In the genomic region with DNA sequence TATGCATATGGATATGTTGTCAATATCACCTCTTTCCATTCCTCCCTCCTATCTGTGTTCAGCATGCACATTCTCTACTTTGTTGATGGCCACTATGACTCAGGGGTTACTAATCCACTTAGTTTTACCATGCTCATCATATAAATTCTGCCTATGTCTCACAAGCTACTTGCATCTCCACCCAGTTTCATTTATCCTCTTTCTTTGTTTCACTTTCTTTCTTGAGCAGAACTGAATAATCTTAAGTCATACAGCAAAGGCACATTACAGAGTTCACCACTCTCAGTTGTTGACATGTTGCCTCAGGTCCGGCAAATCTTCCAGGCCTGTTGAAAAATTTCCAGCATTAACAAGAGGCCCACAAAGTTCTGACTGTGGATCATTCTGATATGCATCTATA, we compare ENCODE assay signal across 8 cellular contexts.
A peak's percentile ranks its signal among the peaks of the same experiment; 100 is the strongest.
DNase-seq lines count a peak whose midpoint lies in the region; ATAC-seq and TF ChIP-seq lines count a peak whose summit lies in the region.

No MANE protein-coding gene starts in this region.

- DNase-seq in SW480 (ENCODE audit: low spot score) = peak; percentile 63
- DNase-seq in fibroblast of lung (ENCODE audit: low read depth in 2 of 2) = peak; percentile 87 to 92
- peak in 1 of 2 donors; percentile 55 for DNase-seq in stimulated activated effector memory CD8-positive, alpha-beta T cell treated with anti-CD3 and anti-CD28 coated beads, Interleukin-12 subunit alpha, Interleukin-12 subunit beta, amount 100 ng/mL, for 72 hours (ENCODE audit: low spot score in 2 of 2)
- DNase-seq in NCI-H2171 treated with DMSO at 0.1 percent for 48 hours (lab: John Stamatoyannopoulos, UW) = no peak
- no peak for DNase-seq in HAP-1 (ENCODE audit: low spot score in 2 of 2)

- H3K27ac Mint-ChIP-seq in stimulated activated effector memory CD8-positive, alpha-beta T cell treated with anti-CD3 and anti-CD28 coated beads, Interleukin-12 subunit alpha, Interleukin-12 subunit beta, amount 100 ng/mL, for 72 hours = peak overlapping the region; percentile 60

- peaks cover 29% of the 10 kb centered on the region for H3K4me1 Mint-ChIP-seq in stimulated activated effector memory CD8-positive, alpha-beta T cell treated with anti-CD3 and anti-CD28 coated beads, Interleukin-12 subunit alpha, Interleukin-12 subunit beta, amount 100 ng/mL, for 72 hours

- in situ Hi-C loops in HAP-1 (cut with MboI; ENCODE audit: low sequenced_read_pairs) = no loop called here

- peaks cover 28 to 35% (median 32%) of the 10 kb centered on the region in 10 experiments for H3K4me1 ChIP-seq in BLaER1 treated with 17β-estradiol and CSF1 and Interleukin-3, amounts not matched to agents 10 nM and 100 nM
- H3K4me1 ChIP-seq in fibroblast of lung (ENCODE audit: control insufficient read depth, extremely low read depth, insufficient read depth, low read length) (peaks cover 9% of the 10 kb centered on the region), HAP-1 (no peaks in the 10 kb centered on the region)

- H3K79me2 ChIP-seq in fibroblast of lung (ENCODE audit: control insufficient read depth, insufficient read depth, low read length) = no peaks in the 10 kb centered on the region

- TF ChIP-seq CTCF in fibroblast of lung (conservative IDR thresholded peaks at IDR 0.05 in 1 of 2, IDR thresholded peaks at IDR 0.05 in 1 of 2; ENCODE audit: low read depth in 1 of 2, low read length in 2 of 2) = no peak

- H3K4me3 ChIP-seq in BLaER1 treated with 17β-estradiol and CSF1 and Interleukin-3, amounts not matched to agents 10 nM and 100 nM = peak overlapping the region in 3 of 10 experiments; percentile 13 to 35 (median 18); a peak in 1 of 20 replicates
- H3K4me3 ChIP-seq in fibroblast of lung (replicated peaks in 1 of 4; ENCODE audit: control extremely low read depth in 1 of 4, insufficient read depth in 1 of 4, low read depth in 3 of 4, low read length in 4 of 4) (peak overlapping the region in 2 of 4 experiments; percentile 18 to 24), HAP-1 (no peak overlapping the region)

- no peaks in the 10 kb centered on the region for H3K9me3 ChIP-seq in BLaER1 treated with 17β-estradiol and CSF1 and Interleukin-3, amounts not matched to agents 10 nM and 100 nM (replicated peaks in 1 of 11)
- no peaks in the 10 kb centered on the region for H3K9me3 ChIP-seq in fibroblast of lung (ENCODE audit: control insufficient read depth, insufficient read depth, low read depth, low read length)
- H3K9me3 ChIP-seq in HAP-1 = no peaks in the 10 kb centered on the region

- H3K27ac ChIP-seq in BLaER1 treated with 17β-estradiol and CSF1 and Interleukin-3, amounts not matched to agents 10 nM and 100 nM = peak overlapping the region in 10 of 11 experiments; percentile 26 to 88 (median 78); a peak in 21 of 22 replicates
- H3K27ac ChIP-seq in fibroblast of lung (ENCODE audit: insufficient read depth, low read length) = peak overlapping the region; percentile 30

- H3K36me3 ChIP-seq in BLaER1 treated with 17β-estradiol and CSF1 and Interleukin-3, amounts not matched to agents 10 nM and 100 nM = no peaks in the 10 kb centered on the region
- H3K36me3 ChIP-seq in fibroblast of lung (ENCODE audit: control insufficient read depth, insufficient read depth, low read length) (no peaks in the 10 kb centered on the region), HAP-1 (replicated peaks) (no peaks in the 10 kb centered on the region)

- no peaks in the 10 kb centered on the region for H3K36me3 Mint-ChIP-seq in stimulated activated effector memory CD8-positive, alpha-beta T cell treated with anti-CD3 and anti-CD28 coated beads, Interleukin-12 subunit alpha, Interleukin-12 subunit beta, amount 100 ng/mL, for 72 hours

- H2AFZ ChIP-seq in fibroblast of lung (ENCODE audit: low read length) = peak overlapping the region; percentile 65

- H4K20me1 ChIP-seq in BLaER1 treated with 17β-estradiol and CSF1 and Interleukin-3, amounts not matched to agents 10 nM and 100 nM = peaks cover 0 to 5% (median 0%) of the 10 kb centered on the region in 11 experiments; a peak in 1 of 22 replicates
- H4K20me1 ChIP-seq in fibroblast of lung (ENCODE audit: control insufficient read depth, extremely low read depth, insufficient read depth, low read length) = no peaks in the 10 kb centered on the region

- peak overlapping the region in 9 of 11 experiments; percentile 47 to 78 (median 57); a peak in 17 of 22 replicates for H3K9ac ChIP-seq in BLaER1 treated with 17β-estradiol and CSF1 and Interleukin-3, amounts not matched to agents 10 nM and 100 nM
- H3K9ac ChIP-seq in fibroblast of lung (ENCODE audit: insufficient read depth, low read length) = no peak overlapping the region

- peak overlapping the region; percentile 72 to 86 (median 79) for H3K4me2 ChIP-seq in BLaER1 treated with 17β-estradiol and CSF1 and Interleukin-3, amounts not matched to agents 10 nM and 100 nM
- peak overlapping the region; percentile 83 for H3K4me2 ChIP-seq in fibroblast of lung (ENCODE audit: extremely low read depth, insufficient read depth, low read length)

- ATAC-seq in GM19025 (IDR thresholded peaks at IDR 0.05; ENCODE audit: low read depth, unreplicated experiment) (peak; percentile 81), HG03097 (IDR thresholded peaks at IDR 0.05; ENCODE audit: low FRiP score, unreplicated experiment) (peak; percentile 81)
- peak; percentile 97 for ATAC-seq in stimulated activated effector memory CD8-positive, alpha-beta T cell treated with anti-CD3 and anti-CD28 coated beads, Interleukin-12 subunit alpha, Interleukin-12 subunit beta, amount 100 ng/mL, for 72 hours

- no peaks in the 10 kb centered on the region for H3K27me3 ChIP-seq in BLaER1 treated with 17β-estradiol and CSF1 and Interleukin-3, amounts not matched to agents 10 nM and 100 nM
- no peaks in the 10 kb centered on the region for H3K27me3 ChIP-seq in fibroblast of lung (ENCODE audit: control insufficient read depth, insufficient read depth, low read length)
- peaks cover 12% of the 10 kb centered on the region for H3K27me3 ChIP-seq in HAP-1 (ENCODE audit: low read depth)

- H3K4me3 Mint-ChIP-seq in stimulated activated effector memory CD8-positive, alpha-beta T cell treated with anti-CD3 and anti-CD28 coated beads, Interleukin-12 subunit alpha, Interleukin-12 subunit beta, amount 100 ng/mL, for 72 hours = peak overlapping the region; percentile 47

- no peaks in the 10 kb centered on the region for H3K9me3 Mint-ChIP-seq in stimulated activated effector memory CD8-positive, alpha-beta T cell treated with anti-CD3 and anti-CD28 coated beads, Interleukin-12 subunit alpha, Interleukin-12 subunit beta, amount 100 ng/mL, for 72 hours

Comparison
In these comparisons a context has a peak if more than half of its experiments do, and no peak if none do; other contexts are left out.
1. DNase-seq: peak in SW480 (single experiment) and fibroblast of lung (2 of 2); none in NCI-H2171 treated with DMSO at 0.1 percent for 48 hours (single experiment) and HAP-1 (0 of 2).
2. Peak in every context shown above with its lines, with median percentiles within 50 percentile points of each other: ATAC-seq.